8 cellular contexts compared by ENCODE assay signal in the genomic region with DNA sequence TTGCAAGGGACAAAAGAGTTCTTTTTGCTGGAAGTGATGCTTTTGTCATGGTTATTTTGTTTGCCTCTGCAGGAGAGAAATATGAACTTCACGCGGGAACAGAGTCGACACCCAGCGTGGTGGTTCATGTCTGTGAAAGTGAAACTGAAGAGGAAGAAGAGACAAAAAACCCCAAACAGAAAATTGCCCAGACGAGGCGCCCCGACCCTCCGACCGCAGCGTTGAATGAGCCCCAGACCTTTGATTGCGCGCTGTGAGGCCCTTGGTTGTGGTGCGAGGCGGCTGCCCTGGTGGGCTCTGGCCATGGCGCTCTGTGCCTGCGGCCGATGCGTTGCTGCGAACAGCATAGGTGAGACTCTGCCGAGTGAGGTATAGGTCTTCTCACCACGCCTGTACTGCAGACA. TPM values are rescaled to one million over a fixed set of nuclear protein-coding genes. Genes with fewer than 3 reads are reported as not detected.
A peak's percentile ranks its signal among the peaks of the same experiment; 100 is the strongest.
DNase-seq lines count a peak whose midpoint lies in the region; ATAC-seq and FAIRE-seq lines count a peak whose summit lies in the region.

No MANE protein-coding gene starts in this region.

- ATAC-seq in HG03432 (IDR thresholded peaks at IDR 0.05; ENCODE audit: unreplicated experiment) (peak; percentile 53), HG02571 (IDR thresholded peaks at IDR 0.05; ENCODE audit: unreplicated experiment) (no peak)
- peak; percentile 85 for ATAC-seq in stimulated activated memory B cell treated with anti-CD40 and anti-IgM and Interleukin-4, amounts not matched to agents 10 μg/mL and 1 μg/mL and 100 μg/mL, for 72 hours

- no peaks in the 10 kb centered on the region for H3K9me3 Mint-ChIP-seq in stimulated activated memory B cell treated with anti-CD40 and anti-IgM and Interleukin-4, amounts not matched to agents 10 μg/mL and 1 μg/mL and 100 μg/mL, for 72 hours

- peaks cover 54% of the 10 kb centered on the region for H3K4me1 Mint-ChIP-seq in stimulated activated memory B cell treated with anti-CD40 and anti-IgM and Interleukin-4, amounts not matched to agents 10 μg/mL and 1 μg/mL and 100 μg/mL, for 72 hours

- DNase-seq in activated CD4-positive, alpha-beta T cell treated with anti-CD3 and anti-CD28 coated beads, Interleukin-2, amount 50 U/mL, for 24 hours (ENCODE audit: low read depth in 1 of 2, low spot score in 1 of 2): peak; percentile 47 to 68
- DNase-seq in hepatic stellate cell (ENCODE audit: low spot score) (peak; percentile 27), SW480 (ENCODE audit: low spot score) (no peak), dermis blood vessel endothelial cell (no peak), HTR-8/SVneo (ENCODE audit: insufficient read length, low spot score) (no peak)

- H3K27ac Mint-ChIP-seq in stimulated activated memory B cell treated with anti-CD40 and anti-IgM and Interleukin-4, amounts not matched to agents 10 μg/mL and 1 μg/mL and 100 μg/mL, for 72 hours: peak overlapping the region; percentile 98

- peaks cover 16% of the 10 kb centered on the region for H3K36me3 Mint-ChIP-seq in stimulated activated memory B cell treated with anti-CD40 and anti-IgM and Interleukin-4, amounts not matched to agents 10 μg/mL and 1 μg/mL and 100 μg/mL, for 72 hours

- FAIRE-seq in HTR-8/SVneo (lab: Jason Lieb, UNC): no peak

- peak overlapping the region; percentile 87 for H3K4me3 Mint-ChIP-seq in stimulated activated memory B cell treated with anti-CD40 and anti-IgM and Interleukin-4, amounts not matched to agents 10 μg/mL and 1 μg/mL and 100 μg/mL, for 72 hours

- H3K27me3 Mint-ChIP-seq in stimulated activated memory B cell treated with anti-CD40 and anti-IgM and Interleukin-4, amounts not matched to agents 10 μg/mL and 1 μg/mL and 100 μg/mL, for 72 hours: no peaks in the 10 kb centered on the region

RNA-seq across cellular contexts. Expression of a gene that starts 20.9 kb away (rescaled TPM):
- not detected in 2 replicates for total RNA-seq in dermis blood vessel endothelial cell

RNA-seq across cellular contexts. Expression of a gene that starts 32.4 kb away (rescaled TPM):
- total RNA-seq in dermis blood vessel endothelial cell: 2.6 and 4.2 TPM in 2 replicates

Comparison
In these comparisons a context has a peak if more than half of its experiments do, and no peak if none do; other contexts are left out.
1. DNase-seq: peak in activated CD4-positive, alpha-beta T cell treated with anti-CD3 and anti-CD28 coated beads, Interleukin-2, amount 50 U/mL, for 24 hours (2 of 2) and hepatic stellate cell (single experiment); none in SW480 (single experiment), dermis blood vessel endothelial cell (single experiment) and HTR-8/SVneo (single experiment).